8 cellular contexts compared by ENCODE assay signal in genomic region chr11:10540546-10540914, GRCh38. TPM values are rescaled to one million over a fixed set of nuclear protein-coding genes. Genes with fewer than 3 reads are reported as not detected.
DNase-seq lines count a peak whose midpoint lies in the region; ATAC-seq lines count a peak whose summit lies in the region.

No MANE protein-coding gene starts in this region.

- H3K4me3 ChIP-seq in skeletal muscle cell (ENCODE audit: low read depth, low read length), result peak overlapping the region; percentile 78

- peak; percentile 23 for ATAC-seq in GM18502 (IDR thresholded peaks at IDR 0.05; ENCODE audit: poor library complexity, unreplicated experiment)

- DNase-seq in H4 (ENCODE audit: low spot score), result peak; percentile 15
- peak; percentile 5 to 19 for DNase-seq in Kasumi-1 (lab: John Stamatoyannopoulos, UW)
- DNase-seq in astrocyte of the hippocampus (ENCODE audit: low read depth, low spot score), result peak; percentile 71
- DNase-seq in iPS-NIHi11 (ENCODE audit: low spot score), result peak; percentile 54
- DNase-seq in skeletal muscle cell (ENCODE audit: low read depth), result no peak
- no peak for DNase-seq in KG1 (lab: John Stamatoyannopoulos, UW)
- no peak for DNase-seq in NCI-H2081 treated with DMSO at 0.1 percent for 48 hours (lab: John Stamatoyannopoulos, UW)

RNA-seq across cellular contexts. Expression of gene RNF141, which starts 0.5 kb away (rescaled TPM):
- 29.8 and 39.5 TPM in 2 replicates for total RNA-seq in H4 (2014; rRNA removed; shearing (Covaris generic))

RNA-seq across cellular contexts. Expression of gene LYVE1, which starts 27.9 kb away (rescaled TPM):
- not detected in 2 replicates for total RNA-seq in H4 (2014; rRNA removed; shearing (Covaris generic))

Comparison
In these comparisons a context has a peak if more than half of its experiments do, and no peak if none do; other contexts are left out.
1. DNase-seq: peak in H4 (single experiment), Kasumi-1 (2 of 2), astrocyte of the hippocampus (single experiment) and iPS-NIHi11 (single experiment); none in skeletal muscle cell (single experiment), KG1 (single experiment) and NCI-H2081 treated with DMSO at 0.1 percent for 48 hours (single experiment).